In genomic region chr11:95500466-95500865, GRCh38 we compare ENCODE assay signal across 22 cellular contexts.
DNase-seq lines count a peak whose midpoint lies in the region; ATAC-seq and TF ChIP-seq lines count a peak whose summit lies in the region.
"Had no signal": no experiment of that assay in that cellular context is flagged by ENCODE, and none has a peak within 500 bp of the region (broad histone marks: within the 10 kb centered on the region; RNA-seq: fewer than 3 reads in every experiment).

No MANE protein-coding gene starts in this region.

- no peak overlapping the region for H3K23ac ChIP-seq in mesenchymal stem cell (ENCODE audit: low read length in 2 of 2)

- CTCF ChIA-PET in HEK293 (lab: Yijun Ruan, JAX), result interaction anchor here (1.0 to 1.5 kb wide), 3 partner anchors 9 to 349 kb away, joined by 3 read pairs; no protein-coding TSS in a partner anchor

- intact Hi-C loops in left lung (cut with DNase I), result no loop called here

- no peaks in the 10 kb centered on the region for H3K36me3 ChIP-seq in HEK293 (ENCODE audit: control insufficient read depth in 2 of 2, insufficient read depth in 1 of 2, low read length in 2 of 2)
- no peaks in the 10 kb centered on the region for H3K36me3 ChIP-seq in RWPE2 (ENCODE audit: low read depth)
- no peaks in the 10 kb centered on the region for H3K36me3 ChIP-seq in mesenchymal stem cell (ENCODE audit: control insufficient read depth in 1 of 2, insufficient read depth in 2 of 2, low read depth in 1 of 2, low read length in 2 of 2)
- no peaks in the 10 kb centered on the region for H3K36me3 ChIP-seq in left lung
- H3K36me3 ChIP-seq: HAP-1 had no signal

- H3K27ac ChIP-seq in HEK293 (ENCODE audit: extremely low read depth, low read depth, low read length) (no peak overlapping the region), RWPE2 (ENCODE audit: poor library complexity, severe bottlenecking) (peak overlapping the region; percentile 85), epithelial cell of prostate (peak overlapping the region; percentile 92), mesenchymal stem cell (ENCODE audit: low read length, poor library complexity, severe bottlenecking) (no peak overlapping the region), left lung (no peak overlapping the region)
- H3K27ac ChIP-seq: C4-2B, KMS-11 had no signal

- H3K79me1 ChIP-seq in mesenchymal stem cell (replicated peaks; ENCODE audit: low read length, poor library complexity, severe bottlenecking), result no peaks in the 10 kb centered on the region

- H3K9me3 ChIP-seq in HEK293 (ENCODE audit: control insufficient read depth, insufficient read depth, low read depth, low read length), result no peaks in the 10 kb centered on the region
- no peaks in the 10 kb centered on the region for H3K9me3 ChIP-seq in RWPE2 (ENCODE audit: severe bottlenecking)
- H3K9me3 ChIP-seq in mesenchymal stem cell (ENCODE audit: control insufficient read depth, low read length), result no peaks in the 10 kb centered on the region
- H3K9me3 ChIP-seq in left lung, result no peaks in the 10 kb centered on the region
- H3K9me3 ChIP-seq: HAP-1, SK-N-SH had no signal

- H3K4ac ChIP-seq in mesenchymal stem cell (ENCODE audit: low read depth in 1 of 2, low read length in 2 of 2), result no peak overlapping the region

- POLR2A ChIA-PET in HEK293 (lab: Yijun Ruan, JAX), result no interaction called here

- no peak overlapping the region for H2AFZ ChIP-seq in mesenchymal stem cell (ENCODE audit: low read depth, low read length)
- H2AFZ ChIP-seq: GM23248 had no signal

- no peak overlapping the region for H3K18ac ChIP-seq in mesenchymal stem cell (ENCODE audit: low read depth in 1 of 2, low read length in 2 of 2)

- H3K27me3 ChIP-seq in RWPE2 (ENCODE audit: insufficient read depth, poor library complexity, severe bottlenecking), result no peaks in the 10 kb centered on the region
- H3K27me3 ChIP-seq in mesenchymal stem cell (ENCODE audit: control insufficient read depth in 1 of 2, insufficient read depth in 1 of 2, low read length in 2 of 2), result no peaks in the 10 kb centered on the region
- no peaks in the 10 kb centered on the region for H3K27me3 ChIP-seq in left lung

- no peak overlapping the region for H3K14ac ChIP-seq in mesenchymal stem cell (ENCODE audit: low read length in 2 of 2)

- DNase-seq in RWPE2 (ENCODE audit: low spot score) (no peak), epithelial cell of prostate (ENCODE audit: low read depth, low spot score) (no peak), mesenchymal stem cell (no peak), T-helper 2 cell (no peak), left lung (no peak), CD1c-positive myeloid dendritic cell (ENCODE audit: extremely low spot score) (no peak)
- DNase-seq in activated T-cell treated with anti-CD3 and anti-CD28 coated beads, Interleukin-2, amount 50 U/mL, for 1 hour, result no peak
- DNase-seq: DMS79 treated with DMSO at 0.1 percent for 48 hours, GM23248, NCI-H1417, NCI-H1694 treated with DMSO at 0.1 percent for 48 hours, NCI-H2081 treated with DMSO at 0.1 percent for 48 hours, NCI-H446, NCI-H526, PC-3, RPMI8226, SHP77 treated with DMSO at 0.1 percent for 48 hours, SK-N-SH had no signal

- H3K4me2 ChIP-seq in mesenchymal stem cell (ENCODE audit: low read length, poor library complexity, severe bottlenecking), result no peak overlapping the region
- H3K4me2 ChIP-seq: KMS-11, SK-N-SH had no signal

- TF ChIP-seq CTCF in HEK293 (tag by site-specific recombination; IDR thresholded peaks at IDR 0.05), result no peak
- no peak for TF ChIP-seq CTCF in RWPE2 (IDR thresholded peaks at IDR 0.05; ENCODE audit: poor library complexity, severe bottlenecking)
- TF ChIP-seq CTCF in left lung (IDR thresholded peaks at IDR 0.05), result no peak

- WGBS in mesenchymal stem cell, result 91% methylated on average over 1 of the region's 1 CpG

- H4K8ac ChIP-seq in mesenchymal stem cell (ENCODE audit: low read length), result no peak overlapping the region

- H3K9ac ChIP-seq in mesenchymal stem cell (ENCODE audit: low read length), result no peak overlapping the region
- H3K9ac ChIP-seq: GM23248, KMS-11, SK-N-SH had no signal

- H4K91ac ChIP-seq in mesenchymal stem cell (ENCODE audit: low read length), result no peak overlapping the region

- H2BK5ac ChIP-seq in mesenchymal stem cell (ENCODE audit: low read depth, low read length, poor library complexity, severe bottlenecking), result no peak overlapping the region

- no peak overlapping the region for H2BK12ac ChIP-seq in mesenchymal stem cell (ENCODE audit: low read length in 2 of 2)

- H3K4me1 ChIP-seq in HEK293 (ENCODE audit: control insufficient read depth, insufficient read depth, low read length), result peaks cover 6% of the 10 kb centered on the region
- H3K4me1 ChIP-seq in RWPE2 (ENCODE audit: insufficient read depth, poor library complexity, severe bottlenecking), result peaks cover 26% of the 10 kb centered on the region
- peaks cover 8% of the 10 kb centered on the region for H3K4me1 ChIP-seq in mesenchymal stem cell (ENCODE audit: control insufficient read depth, insufficient read depth, low read depth, low read length)
- H3K4me1 ChIP-seq in left lung, result no peaks in the 10 kb centered on the region
- H3K4me1 ChIP-seq: HAP-1 had no signal

- H2AK5ac ChIP-seq in mesenchymal stem cell (ENCODE audit: low read length, severe bottlenecking), result peak overlapping the region; percentile 83

- H2BK15ac ChIP-seq in mesenchymal stem cell (ENCODE audit: low read depth, poor library complexity, severe bottlenecking), result no peak overlapping the region

- no peak overlapping the region for H2BK120ac ChIP-seq in mesenchymal stem cell (ENCODE audit: low read depth, low read length)

- H3K4me3 ChIP-seq in HEK293 (ENCODE audit: low read depth, low read length) (no peak overlapping the region), RWPE2 (ENCODE audit: severe bottlenecking) (no peak overlapping the region), mesenchymal stem cell (ENCODE audit: insufficient read depth in 1 of 2, low read depth in 1 of 2, low read length in 2 of 2) (no peak overlapping the region), left lung (no peak overlapping the region)
- H3K4me3 ChIP-seq: GM23248, HAP-1 had no signal

- ATAC-seq in RWPE2 (ENCODE audit: low read depth), result 0 out of 3 replicates have a peak, but pooled peaks have one; percentile 9
- ATAC-seq in left lung, result no peak
- ATAC-seq: PC-3 had no signal

TF ChIP-seq in HEK293, 187 proteins besides CTCF, POLR2A, EP300 and RAD21:
- TF ChIP-seq SETDB1 (IDR thresholded peaks at IDR 0.05; ENCODE audit: insufficient read length, low read length), result peak; percentile 31
- no peak for TF ChIP-seq TCF7L2 (IDR thresholded peaks at IDR 0.05; ENCODE audit: borderline replicate concordance, low read depth, low read length)
- no peak for TF ChIP-seq ZNF571 (tag by site-specific recombination; IDR thresholded peaks at IDR 0.05)
- TF ChIP-seq ZNF112 (tag by site-specific recombination; IDR thresholded peaks at IDR 0.05), result no peak
- peak; percentile 59 for TF ChIP-seq ZNF549 (tag by site-specific recombination; IDR thresholded peaks at IDR 0.05)
- no peak for TF ChIP-seq FEZF1 (tag by site-specific recombination; IDR thresholded peaks at IDR 0.05)

Comparison
In these comparisons a context has a peak if more than half of its experiments do, and no peak if none do; other contexts are left out.
1. H3K27ac ChIP-seq: peak in RWPE2 (single experiment) and epithelial cell of prostate (single experiment); none in HEK293 (single experiment), mesenchymal stem cell (single experiment) and left lung (0 of 2).